ENCODE assay signal across 1 cellular context in the genomic region with DNA sequence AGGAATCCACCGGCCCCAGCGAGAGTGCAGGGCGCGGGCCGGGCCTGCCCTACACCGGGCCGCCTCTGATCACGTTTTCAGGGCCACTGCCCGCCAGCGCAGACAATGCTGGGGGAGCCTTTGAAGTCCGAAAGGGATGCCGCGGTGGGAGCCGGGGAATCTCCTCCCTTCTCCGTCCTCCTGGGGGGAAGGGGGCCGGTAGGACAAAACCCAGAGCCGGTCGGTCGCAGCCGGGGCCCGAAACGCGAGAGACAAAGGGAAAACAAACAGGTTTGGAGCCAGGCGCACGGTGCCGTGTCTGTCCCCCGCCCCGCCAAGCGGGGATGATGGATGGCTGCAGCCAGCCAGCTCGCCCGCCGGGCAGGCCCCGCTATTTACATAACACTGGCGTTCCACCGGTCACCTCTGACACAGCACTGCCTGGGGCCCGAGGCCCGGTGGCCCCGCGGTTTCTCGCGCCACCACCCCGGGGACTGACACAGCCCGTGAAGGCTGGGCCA.
TF ChIP-seq lines count a peak whose summit lies in the region.

No MANE protein-coding gene starts in this region.

TF ChIP-seq in WTC11, 78 proteins besides CTCF, POLR2A, EP300 and RAD21 (continued from another document):
- 0 out of 2 replicates have a peak, but pooled peaks have one; percentile 24 for TF ChIP-seq AFF4 (CRISPR knock-in tag; IDR thresholded peaks at IDR 0.05; ENCODE audit: borderline replicate concordance)
- no peak for TF ChIP-seq ZNF512 (CRISPR knock-in tag; IDR thresholded peaks at IDR 0.05; ENCODE audit: borderline replicate concordance)
- TF ChIP-seq AR (CRISPR knock-in tag; IDR thresholded peaks at IDR 0.05): no peak
- TF ChIP-seq, protein P1, sequence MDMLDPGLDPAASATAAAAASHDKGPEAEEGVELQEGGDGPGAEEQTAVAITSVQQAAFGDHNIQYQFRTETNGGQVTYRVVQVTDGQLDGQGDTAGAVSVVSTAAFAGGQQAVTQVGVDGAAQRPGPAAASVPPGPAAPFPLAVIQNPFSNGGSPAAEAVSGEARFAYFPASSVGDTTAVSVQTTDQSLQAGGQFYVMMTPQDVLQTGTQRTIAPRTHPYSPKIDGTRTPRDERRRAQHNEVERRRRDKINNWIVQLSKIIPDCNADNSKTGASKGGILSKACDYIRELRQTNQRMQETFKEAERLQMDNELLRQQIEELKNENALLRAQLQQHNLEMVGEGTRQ (CRISPR knock-in tag; IDR thresholded peaks at IDR 0.05): 0 out of 2 replicates have a peak, but pooled peaks have one; percentile 9
- TF ChIP-seq ZNF281 (CRISPR knock-in tag; IDR thresholded peaks at IDR 0.05): peak; percentile 72; the same call in 1 of the 2 replicates
- TF ChIP-seq ZNF232 (CRISPR knock-in tag; IDR thresholded peaks at IDR 0.05): no peak
- TF ChIP-seq, protein P2, sequence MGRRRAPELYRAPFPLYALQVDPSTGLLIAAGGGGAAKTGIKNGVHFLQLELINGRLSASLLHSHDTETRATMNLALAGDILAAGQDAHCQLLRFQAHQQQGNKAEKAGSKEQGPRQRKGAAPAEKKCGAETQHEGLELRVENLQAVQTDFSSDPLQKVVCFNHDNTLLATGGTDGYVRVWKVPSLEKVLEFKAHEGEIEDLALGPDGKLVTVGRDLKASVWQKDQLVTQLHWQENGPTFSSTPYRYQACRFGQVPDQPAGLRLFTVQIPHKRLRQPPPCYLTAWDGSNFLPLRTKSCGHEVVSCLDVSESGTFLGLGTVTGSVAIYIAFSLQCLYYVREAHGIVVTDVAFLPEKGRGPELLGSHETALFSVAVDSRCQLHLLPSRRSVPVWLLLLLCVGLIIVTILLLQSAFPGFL (CRISPR knock-in tag; IDR thresholded peaks at IDR 0.05; ENCODE audit: borderline replicate concordance): no peak
- TF ChIP-seq ZBTB21 (CRISPR knock-in tag; IDR thresholded peaks at IDR 0.05; ENCODE audit: borderline replicate concordance): no peak; the same call in 1 of the 2 replicates
- TF ChIP-seq MLX (CRISPR knock-in tag; IDR thresholded peaks at IDR 0.05): no peak
- TF ChIP-seq KAT7 (CRISPR knock-in tag; IDR thresholded peaks at IDR 0.05; ENCODE audit: borderline replicate concordance): no peak
- TF ChIP-seq RELA (CRISPR knock-in tag; IDR thresholded peaks at IDR 0.05; ENCODE audit: borderline replicate concordance): no peak
